In the genomic region with DNA sequence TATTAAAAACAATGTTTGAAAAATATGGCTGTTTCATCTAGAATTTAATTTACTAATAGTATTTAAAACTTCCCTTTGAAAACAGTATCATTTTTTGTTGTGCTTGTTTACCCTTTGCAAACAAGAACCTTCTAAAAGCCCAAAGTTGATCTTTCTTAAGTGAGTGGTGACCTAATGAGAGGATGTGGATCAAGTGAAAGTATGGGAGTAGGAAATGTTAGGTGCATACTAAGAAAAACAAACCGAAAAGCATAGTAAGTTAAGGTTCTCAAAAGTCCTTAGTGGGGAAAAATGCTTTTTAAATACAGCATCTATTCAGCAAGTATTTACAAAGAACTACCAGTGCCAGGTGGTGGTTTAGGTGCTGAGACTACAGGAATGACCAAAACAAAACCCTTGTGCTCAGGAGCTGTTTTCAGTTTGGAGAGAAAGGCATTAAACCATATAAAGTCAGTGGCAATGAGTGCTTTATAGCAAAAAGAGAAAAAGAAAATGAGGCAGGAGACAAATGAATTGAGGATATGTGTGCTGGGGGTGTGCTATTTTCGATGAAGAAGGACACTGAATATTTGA, we compare ENCODE assay signal across 12 cellular contexts. TPM values are rescaled to one million over a fixed set of nuclear protein-coding genes. Genes with fewer than 3 reads are reported as not detected.
DNase-seq lines count a peak whose midpoint lies in the region; ATAC-seq and TF ChIP-seq lines count a peak whose summit lies in the region.
"Had no signal": no experiment of that assay in that cellular context is flagged by ENCODE, and none has a peak within 500 bp of the region (broad histone marks: within the 10 kb centered on the region; RNA-seq: fewer than 3 reads in every experiment).

No MANE protein-coding gene starts in this region.

- H3K4me3 ChIP-seq in subcutaneous abdominal adipose tissue (ENCODE audit: low read depth in 1 of 5, low read length in 5 of 5) (no peak overlapping the region), testis (no peak overlapping the region)
- H3K4me3 ChIP-seq: adrenal gland, tibial nerve had no signal

- peaks cover 34% of the 10 kb centered on the region for H3K4me1 Mint-ChIP-seq in activated T-cell treated with anti-CD3 and anti-CD28 coated beads, Interleukin-2, amount 50 U/mL, for 4 hours (ENCODE audit: low read depth)
- peaks cover 12% of the 10 kb centered on the region for H3K4me1 Mint-ChIP-seq in activated naive CD8-positive, alpha-beta T cell treated with anti-CD3 and anti-CD28 coated beads, Interleukin-2, amount 10 ng/mL, durations not matched to agents 7 days and 5 days

- peaks cover 40% of the 10 kb centered on the region for H3K36me3 Mint-ChIP-seq in activated T-cell treated with anti-CD3 and anti-CD28 coated beads, Interleukin-2, amount 50 U/mL, for 4 hours (ENCODE audit: insufficient read depth)
- peaks cover 46% of the 10 kb centered on the region for H3K36me3 Mint-ChIP-seq in activated naive CD8-positive, alpha-beta T cell treated with anti-CD3 and anti-CD28 coated beads, Interleukin-2, amount 10 ng/mL, durations not matched to agents 7 days and 5 days

- H3K36me3 ChIP-seq in subcutaneous abdominal adipose tissue (ENCODE audit: control insufficient read depth in 5 of 5, insufficient read depth in 5 of 5, low read length in 5 of 5) (peaks cover 12 to 38% (median 20%) of the 10 kb centered on the region in 5 donors), testis (ENCODE audit: low read depth, missing control alignments) (no peaks in the 10 kb centered on the region)

- intact Hi-C loops in testis (cut with DNase I; ENCODE audit: low total_unique reads) (no loop called here), head of caudate nucleus (cut with DNase I) (no loop called here)

- no peak for DNase-seq in activated T-cell treated with anti-CD3 and anti-CD28 coated beads, Interleukin-2, amount 50 U/mL, for 4 hours
- DNase-seq in activated T-cell treated with anti-CD3 and anti-CD28 coated beads, Interleukin-2, amount 50 U/mL, for 48 hours = no peak
- no peak for DNase-seq in activated naive CD8-positive, alpha-beta T cell treated with anti-CD3 and anti-CD28 coated beads, Interleukin-2, amount 10 ng/mL, durations not matched to agents 7 days and 5 days
- DNase-seq in testis (no peak), SKM-1 treated with dmso at 0.1 percent for 144 hours (lab: John Stamatoyannopoulos, UW; ENCODE audit: unreplicated experiment) (no peak), head of caudate nucleus (no peak)
- DNase-seq: adrenal gland; NCI-H2029; stimulated activated CD4-positive, alpha-beta T cell treated with anti-CD3 and anti-CD28 coated beads, Interleukin-4, amount 100 ng/mL, for 24 hours had no signal

- TF ChIP-seq POLR2A in testis (IDR thresholded peaks at IDR 0.05) = no peak

- peak overlapping the region; percentile 40 for H3K4me3 Mint-ChIP-seq in activated T-cell treated with anti-CD3 and anti-CD28 coated beads, Interleukin-2, amount 50 U/mL, for 4 hours
- peak overlapping the region; percentile 1 for H3K4me3 Mint-ChIP-seq in activated naive CD8-positive, alpha-beta T cell treated with anti-CD3 and anti-CD28 coated beads, Interleukin-2, amount 10 ng/mL, durations not matched to agents 7 days and 5 days

- peaks cover 0 to 14% (median 8%) of the 10 kb centered on the region in 5 donors for H3K4me1 ChIP-seq in subcutaneous abdominal adipose tissue (ENCODE audit: control insufficient read depth in 5 of 5, insufficient read depth in 5 of 5, low read length in 5 of 5)
- H3K4me1 ChIP-seq in testis = peaks cover 3% of the 10 kb centered on the region

- peak overlapping the region in 1 of 5 donors; percentile 7 for H3K9ac ChIP-seq in subcutaneous abdominal adipose tissue (ENCODE audit: low read length in 5 of 5)

- no peaks in the 10 kb centered on the region for H3K9me3 Mint-ChIP-seq in activated T-cell treated with anti-CD3 and anti-CD28 coated beads, Interleukin-2, amount 50 U/mL, for 4 hours
- H3K9me3 Mint-ChIP-seq in activated naive CD8-positive, alpha-beta T cell treated with anti-CD3 and anti-CD28 coated beads, Interleukin-2, amount 10 ng/mL, durations not matched to agents 7 days and 5 days = no peaks in the 10 kb centered on the region

- no peaks in the 10 kb centered on the region for H3K27me3 ChIP-seq in subcutaneous abdominal adipose tissue (ENCODE audit: control insufficient read depth in 5 of 5, insufficient read depth in 4 of 5, low read length in 5 of 5)
- no peaks in the 10 kb centered on the region for H3K27me3 ChIP-seq in testis
- H3K27me3 ChIP-seq: adrenal gland, tibial nerve had no signal

- H3K9me3 ChIP-seq in subcutaneous abdominal adipose tissue (ENCODE audit: control insufficient read depth in 5 of 5, low read length in 5 of 5) (no peaks in the 10 kb centered on the region), testis (no peaks in the 10 kb centered on the region)
- H3K9me3 ChIP-seq: adrenal gland, tibial nerve had no signal

- H3K27ac ChIP-seq in subcutaneous abdominal adipose tissue (ENCODE audit: low read depth, low read length) (peak overlapping the region; percentile 45), testis (no peak overlapping the region)
- H3K27ac ChIP-seq: adrenal gland had no signal

- no peaks in the 10 kb centered on the region for H3K27me3 Mint-ChIP-seq in activated T-cell treated with anti-CD3 and anti-CD28 coated beads, Interleukin-2, amount 50 U/mL, for 4 hours (ENCODE audit: low read depth)
- H3K27me3 Mint-ChIP-seq in activated naive CD8-positive, alpha-beta T cell treated with anti-CD3 and anti-CD28 coated beads, Interleukin-2, amount 10 ng/mL, durations not matched to agents 7 days and 5 days = no peaks in the 10 kb centered on the region

- no peak overlapping the region for H3K27ac Mint-ChIP-seq in activated naive CD8-positive, alpha-beta T cell treated with anti-CD3 and anti-CD28 coated beads, Interleukin-2, amount 10 ng/mL, durations not matched to agents 7 days and 5 days

- POLR2A ChIA-PET in activated naive CD8-positive, alpha-beta T cell treated with anti-CD3 and anti-CD28 coated beads, Interleukin-2, amount 10 ng/mL, durations not matched to agents 7 days and 5 days (lab: Charles Lee) = no interaction called here

- no peak for ATAC-seq in activated T-cell treated with anti-CD3 and anti-CD28 coated beads, Interleukin-2, amount 50 U/mL, for 4 hours
- ATAC-seq in HG02981 (IDR thresholded peaks at IDR 0.05; ENCODE audit: unreplicated experiment) = peak; percentile 37
- no peak for ATAC-seq in activated naive CD8-positive, alpha-beta T cell treated with anti-CD3 and anti-CD28 coated beads, Interleukin-2, amount 10 ng/mL, durations not matched to agents 7 days and 5 days (ENCODE audit: low read depth)

- TF ChIP-seq CTCF in testis (IDR thresholded peaks at IDR 0.05) = no peak

- WGBS in testis, 2 donors = 51 to 57% methylated on average over 2 of the region's 2 CpGs

RNA-seq across cellular contexts. Expression of a gene that starts 23.8 kb away (rescaled TPM):
- total RNA-seq in activated T-cell treated with anti-CD3 and anti-CD28 coated beads, Interleukin-2, amount 50 U/mL, for 4 hours = 10 to 100 TPM; 14.5 to 15.8 (median 15.1) TPM
- 10 to 100 TPM; 24.8 to 25.4 TPM for total RNA-seq in activated naive CD8-positive, alpha-beta T cell treated with anti-CD3 and anti-CD28 coated beads, Interleukin-2, amount 10 ng/mL, durations not matched to agents 7 days and 5 days
- total RNA-seq in testis = 10 to 100 TPM; 52.7 to 66.3 TPM
- polyA plus RNA-seq in testis (ENCODE audit: insufficient read depth, low read depth, low replicate concordance) = 55.8 TPM

RNA-seq across cellular contexts. Expression of a gene that starts 52.9 kb away (rescaled TPM):
- 10 to 100 TPM; 80.3 to 88.1 (median 86.5) TPM for total RNA-seq in activated T-cell treated with anti-CD3 and anti-CD28 coated beads, Interleukin-2, amount 50 U/mL, for 4 hours
- total RNA-seq in activated naive CD8-positive, alpha-beta T cell treated with anti-CD3 and anti-CD28 coated beads, Interleukin-2, amount 10 ng/mL, durations not matched to agents 7 days and 5 days = 10 to 100 TPM; 38.6 to 40.2 TPM
- total RNA-seq in testis = 10 to 100 TPM; 34.9 to 37.6 TPM
- 30.9 TPM for polyA plus RNA-seq in testis (ENCODE audit: insufficient read depth, low read depth, low replicate concordance)
